Comparison of ENCODE assay signal across 28 cellular contexts in genomic region chr10:43099928-43100327, GRCh38.
"Had no signal": no experiment of that assay in that cellular context is flagged by ENCODE, and none has a peak within 500 bp of the region (broad histone marks: within the 10 kb centered on the region; RNA-seq: fewer than 3 reads in every experiment).

No MANE protein-coding gene starts in this region.

- H3K27me3 ChIP-seq: testis, thyroid gland, uterus, vagina had no signal

- H3K36me3 ChIP-seq: stomach, suprapubic skin, thoracic aorta, thyroid gland, tibial artery, tibial nerve, transverse colon, upper lobe of left lung, upper lobe of right lung, uterus, vagina had no signal

- H3K27ac ChIP-seq: stomach, suprapubic skin, testis, thoracic aorta, thyroid gland, tibial artery, tibial nerve, transverse colon, upper lobe of left lung, upper lobe of right lung, uterus, vagina had no signal

- H3K9me3 ChIP-seq: stomach, suprapubic skin, testis, thoracic aorta, thyroid gland, tibial artery, tibial nerve, transverse colon, upper lobe of left lung, upper lobe of right lung, uterus, vagina had no signal

- H3K36me3 Mint-ChIP-seq: stimulated activated effector memory CD8-positive, alpha-beta T cell treated with anti-CD3 and anti-CD28 coated beads, Interleukin-12 subunit alpha, Interleukin-12 subunit beta, amount 100 ng/mL, for 72 hours; stimulated activated memory B cell treated with anti-CD40 and anti-IgM and Interleukin-4, amounts not matched to agents 10 μg/mL and 1 μg/mL and 100 μg/mL, for 72 hours; stimulated activated naive B cell treated with anti-CD40 and anti-IgM and Interleukin-4, amounts not matched to agents 10 μg/mL and 1 μg/mL and 100 μg/mL, for 72 hours; type B pancreatic cell had no signal

- H3K4me1 ChIP-seq: testis had no signal

- H3K4me3 ChIP-seq: stomach, suprapubic skin, testis, thoracic aorta, thyroid gland, tibial artery, tibial nerve, transverse colon, upper lobe of left lung, upper lobe of right lung, uterus, vagina had no signal

- ATAC-seq: stimulated activated effector memory CD8-positive, alpha-beta T cell treated with anti-CD3 and anti-CD28 coated beads, Interleukin-12 subunit alpha, Interleukin-12 subunit beta, amount 100 ng/mL, for 72 hours; stimulated activated memory B cell treated with anti-CD40 and anti-IgM and Interleukin-4, amounts not matched to agents 10 μg/mL and 1 μg/mL and 100 μg/mL, for 72 hours; stimulated activated naive B cell treated with anti-CD40 and anti-IgM and Interleukin-4, amounts not matched to agents 10 μg/mL and 1 μg/mL and 100 μg/mL, for 72 hours; stimulated activated naive CD8-positive, alpha-beta T cell treated with anti-CD3 and anti-CD28 coated beads, Interleukin-15, amount 100 ng/mL, for 72 hours; stimulated activated naive CD8-positive, alpha-beta T cell treated with anti-CD3 and anti-CD28 coated beads, Interleukin-15, Interleukin-2, amounts not matched to agents 100 U/mL and 50 U/mL, for 24 hours; upper lobe of right lung had no signal

- DNase-seq: stimulated activated CD4-positive, alpha-beta T cell treated with anti-CD3 and anti-CD28 coated beads, Interleukin-2, amount 100 ng/mL, for 48 hours; stimulated activated CD4-positive, alpha-beta T cell treated with anti-CD3 and anti-CD28 coated beads, Interleukin-4, amount 100 ng/mL, for 1 hour; stimulated activated CD4-positive, alpha-beta T cell treated with anti-CD3 and anti-CD28 coated beads, Interleukin-4, amount 100 ng/mL, for 24 hours; stimulated activated CD4-positive, alpha-beta T cell treated with anti-CD3 and anti-CD28 coated beads, Interleukin-4, amount 100 ng/mL, for 4 hours; stimulated activated CD8-positive, alpha-beta memory T cell treated with anti-CD3 and anti-CD28 coated beads, Interleukin-4, amount 100 ng/mL, for 48 hours; stimulated activated naive B cell treated with anti-CD40 and anti-IgM and Interleukin-4, amounts not matched to agents 10 μg/mL and 1 μg/mL and 100 μg/mL, for 72 hours; stimulated activated naive CD4-positive, alpha-beta T cell; stimulated activated naive CD4-positive, alpha-beta T cell treated with Interleukin-2 at 50 U/mL for 16 hours; stimulated activated naive CD8-positive, alpha-beta T cell treated with anti-CD3 and anti-CD28 coated beads, Interleukin-15, amount 100 ng/mL, for 72 hours; stimulated activated naive CD8-positive, alpha-beta T cell treated with anti-CD3 and anti-CD28 coated beads, Interleukin-15, Interleukin-2, amounts not matched to agents 100 U/mL and 50 U/mL, for 24 hours; stomach; substantia nigra; testis; thyroid gland; tibial artery; transverse colon; trophoblast cell; upper lobe of right lung; uterus had no signal

- H3K4me3 Mint-ChIP-seq: stimulated activated effector memory CD8-positive, alpha-beta T cell treated with anti-CD3 and anti-CD28 coated beads, Interleukin-12 subunit alpha, Interleukin-12 subunit beta, amount 100 ng/mL, for 72 hours; stimulated activated memory B cell treated with anti-CD40 and anti-IgM and Interleukin-4, amounts not matched to agents 10 μg/mL and 1 μg/mL and 100 μg/mL, for 72 hours; stimulated activated naive B cell treated with anti-CD40 and anti-IgM and Interleukin-4, amounts not matched to agents 10 μg/mL and 1 μg/mL and 100 μg/mL, for 72 hours; stimulated activated naive CD8-positive, alpha-beta T cell treated with anti-CD3 and anti-CD28 coated beads, Interleukin-15, amount 100 ng/mL, for 72 hours; stimulated activated naive CD8-positive, alpha-beta T cell treated with anti-CD3 and anti-CD28 coated beads, Interleukin-15, Interleukin-2, amounts not matched to agents 100 ng/mL and 50 ng/mL, for 24 hours; type B pancreatic cell had no signal

- H3K27ac Mint-ChIP-seq: stimulated activated effector memory CD8-positive, alpha-beta T cell treated with anti-CD3 and anti-CD28 coated beads, Interleukin-12 subunit alpha, Interleukin-12 subunit beta, amount 100 ng/mL, for 72 hours; stimulated activated memory B cell treated with anti-CD40 and anti-IgM and Interleukin-4, amounts not matched to agents 10 μg/mL and 1 μg/mL and 100 μg/mL, for 72 hours; stimulated activated naive B cell treated with anti-CD40 and anti-IgM and Interleukin-4, amounts not matched to agents 10 μg/mL and 1 μg/mL and 100 μg/mL, for 72 hours; stimulated activated naive CD8-positive, alpha-beta T cell treated with anti-CD3 and anti-CD28 coated beads, Interleukin-15, amount 100 ng/mL, for 72 hours; stimulated activated naive CD8-positive, alpha-beta T cell treated with anti-CD3 and anti-CD28 coated beads, Interleukin-15, Interleukin-2, amounts not matched to agents 100 ng/mL and 50 ng/mL, for 24 hours; type B pancreatic cell had no signal
